7 cellular contexts compared by ENCODE assay signal in the genomic region with DNA sequence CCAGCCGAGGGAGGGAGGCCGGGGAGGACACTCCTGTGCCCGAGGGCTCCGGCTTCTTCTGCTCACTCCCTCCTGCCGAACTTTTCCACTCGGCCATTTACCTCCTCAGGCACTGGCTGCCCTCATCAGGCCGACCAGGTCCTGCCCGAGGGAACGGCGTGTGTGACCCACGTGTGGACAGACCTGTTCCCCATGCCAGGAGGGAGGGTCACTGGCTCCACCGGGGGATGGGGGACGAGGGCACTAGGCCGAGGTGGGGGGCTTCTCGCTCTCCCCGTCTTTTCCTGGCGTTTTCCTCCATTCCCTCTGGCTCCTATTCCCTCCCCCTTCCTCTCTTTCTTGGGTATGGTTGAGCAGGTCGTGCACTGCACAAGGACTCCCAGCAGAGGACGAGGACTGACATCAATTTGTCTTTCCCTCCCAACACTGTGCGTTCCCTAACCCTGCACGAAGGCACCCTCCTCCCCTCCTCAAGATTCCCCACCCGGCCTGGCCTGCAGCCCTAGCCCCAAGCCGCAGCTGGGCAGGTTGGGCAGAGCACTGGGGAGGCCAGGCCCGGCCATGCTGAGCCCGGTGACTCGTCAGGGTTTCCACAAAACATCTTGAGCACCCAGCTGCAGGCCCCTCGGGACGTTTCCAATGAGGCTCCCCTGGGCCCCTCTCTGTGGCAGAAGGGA. TPM values are rescaled to one million over a fixed set of nuclear protein-coding genes. Genes with fewer than 3 reads are reported as not detected.
A peak's percentile ranks its signal among the peaks of the same experiment; 100 is the strongest.
DNase-seq lines count a peak whose midpoint lies in the region; ATAC-seq and TF ChIP-seq lines count a peak whose summit lies in the region.

No MANE protein-coding gene starts in this region.

- 35 to 61% methylated on average over 21 to 28 of the region's 28 CpGs for WGBS in esophagus, 2 donors

- no peak for TF ChIP-seq CTCF in GM12865 (IDR thresholded peaks at IDR 0.05; ENCODE audit: insufficient read depth, low read depth, low read length, missing control alignments)

- peaks cover 0 to 16% of the 10 kb centered on the region in 2 donors for H3K4me1 ChIP-seq in esophagus (ENCODE audit: control insufficient read depth in 2 of 2, insufficient read depth in 2 of 2, low read length in 1 of 2)

- H3K36me3 ChIP-seq in esophagus (ENCODE audit: control insufficient read depth in 2 of 2, insufficient read depth in 2 of 2, low read length in 1 of 2), result peaks cover 0 to 21% of the 10 kb centered on the region in 2 donors

- no peaks in the 10 kb centered on the region for H3K9me3 ChIP-seq in esophagus (ENCODE audit: control insufficient read depth in 2 of 2, insufficient read depth in 1 of 2, low read depth in 1 of 2, low read length in 1 of 2)

- H3K4me3 ChIP-seq in GM12865 (ENCODE audit: low read depth, low read length), result peak overlapping the region; percentile 48
- H3K4me3 ChIP-seq in esophagus (ENCODE audit: low read depth in 1 of 2, low read length in 2 of 2), result peak overlapping the region; percentile 28 to 39
- peak overlapping the region; percentile 49 for H3K4me3 ChIP-seq in skeletal muscle cell (ENCODE audit: low read depth, low read length)

- ATAC-seq in HG03571 (IDR thresholded peaks at IDR 0.05; ENCODE audit: unreplicated experiment) (no peak), HG03135 (IDR thresholded peaks at IDR 0.05; ENCODE audit: unreplicated experiment) (no peak)

- no peak overlapping the region for H3K27ac ChIP-seq in esophagus (ENCODE audit: low read depth in 2 of 2, low read length in 1 of 2)

- no peak for TF ChIP-seq POLR2A in erythroblast (IDR thresholded peaks at IDR 0.05; ENCODE audit: low read length)

- peaks cover 0 to 22% of the 10 kb centered on the region in 2 donors for H3K27me3 ChIP-seq in esophagus (ENCODE audit: control insufficient read depth in 1 of 2, insufficient read depth in 2 of 2, low read length in 2 of 2)

- DNase-seq in GM12865 (ENCODE audit: low read depth) (no peak), NCI-H69 (lab: John Stamatoyannopoulos, UW) (peak; percentile 5), skeletal muscle cell (ENCODE audit: low read depth) (no peak), erythroblast (lab: John Stamatoyannopoulos, UW) (no peak)

RNA-seq across cellular contexts. Expression of a gene that starts 3.2 kb away (rescaled TPM):
- under 1 TPM; 0.07 to 0.59 TPM for polyA plus RNA-seq in esophagus

RNA-seq across cellular contexts. Expression of a gene that starts 15.7 kb away (rescaled TPM):
- 10 to 100 TPM; 58.5 to 67.8 TPM for polyA plus RNA-seq in esophagus

RNA-seq across cellular contexts. Expression of a gene that starts 27.8 kb away (rescaled TPM):
- 100 to 1,000 TPM in 1 of 2 donors, 10 to 100 TPM in 1; 92.5 to 149 TPM for polyA plus RNA-seq in esophagus

RNA-seq across cellular contexts. Expression of a gene that starts 51.2 kb away (rescaled TPM):
- polyA plus RNA-seq in esophagus, result under 1 TPM; 0.24 to 0.28 TPM
